8 cellular contexts compared by ENCODE assay signal in genomic region chr2:218284106-218284811, GRCh38. TPM values are rescaled to one million over a fixed set of nuclear protein-coding genes. Genes with fewer than 3 reads are reported as not detected.
DNase-seq lines count a peak whose midpoint lies in the region; ATAC-seq and TF ChIP-seq lines count a peak whose summit lies in the region.

No MANE protein-coding gene starts in this region.

- H3K9me3 ChIP-seq in Panc1 (ENCODE audit: control insufficient read depth, insufficient read depth, low read depth, low read length) = no peaks in the 10 kb centered on the region

- H3K4me3 ChIP-seq in Panc1 (ENCODE audit: low read depth in 2 of 2, low read length in 2 of 2) = no peak overlapping the region

- H3K27me3 Mint-ChIP-seq in activated naive CD8-positive, alpha-beta T cell treated with anti-CD3 and anti-CD28 coated beads, Interleukin-2, amount 10 ng/mL, durations not matched to agents 7 days and 5 days = no peaks in the 10 kb centered on the region

- DNase-seq in AG08396 (ENCODE audit: low spot score) = peak; percentile 78
- DNase-seq in Panc1 (ENCODE audit: low read depth, low spot score) = no peak
- DNase-seq in activated naive CD8-positive, alpha-beta T cell treated with anti-CD3 and anti-CD28 coated beads, Interleukin-2, amount 10 ng/mL, durations not matched to agents 7 days and 5 days = no peak
- peak; percentile 36 for DNase-seq in stimulated activated CD8-positive, alpha-beta memory T cell treated with anti-CD3 and anti-CD28 coated beads, Interleukin-7, amount 100 ng/mL, for 24 hours (ENCODE audit: low read depth)
- DNase-seq in NCI-H128 (lab: John Stamatoyannopoulos, UW; ENCODE audit: unreplicated experiment) = no peak
- no peak for DNase-seq in LoVo (ENCODE audit: low spot score)

- intact Hi-C loops in Panc1 (cut with micrococcal nuclease; ENCODE audit: unreplicated experiment) = no loop called here

- peaks cover 14% of the 10 kb centered on the region for H3K36me3 Mint-ChIP-seq in activated naive CD8-positive, alpha-beta T cell treated with anti-CD3 and anti-CD28 coated beads, Interleukin-2, amount 10 ng/mL, durations not matched to agents 7 days and 5 days

- peaks cover 26% of the 10 kb centered on the region for H3K4me1 ChIP-seq in Panc1 (ENCODE audit: control insufficient read depth, insufficient read depth, low read length)

- in situ Hi-C loops in Panc1 (cut with HindIII; ENCODE audit: low pct_unique_long_range_greater_than_20kb, low sequenced_read_pairs) = no loop called here

- ATAC-seq in GM21619 (IDR thresholded peaks at IDR 0.05; ENCODE audit: unreplicated experiment) = peak; percentile 44
- no peak for ATAC-seq in Panc1
- peak; percentile 19 for ATAC-seq in activated naive CD8-positive, alpha-beta T cell treated with anti-CD3 and anti-CD28 coated beads, Interleukin-2, amount 10 ng/mL, durations not matched to agents 7 days and 5 days (ENCODE audit: low read depth)

- H3K9me3 Mint-ChIP-seq in activated naive CD8-positive, alpha-beta T cell treated with anti-CD3 and anti-CD28 coated beads, Interleukin-2, amount 10 ng/mL, durations not matched to agents 7 days and 5 days = no peaks in the 10 kb centered on the region

- BruUV-seq in Panc1 (replicated peaks; lab: Mats Ljungman, UMichigan) = no TSS peak

- POLR2A ChIA-PET in Panc1 (lab: Charles Lee) = no interaction called here
- POLR2A ChIA-PET in activated naive CD8-positive, alpha-beta T cell treated with anti-CD3 and anti-CD28 coated beads, Interleukin-2, amount 10 ng/mL, durations not matched to agents 7 days and 5 days (lab: Charles Lee) = interaction anchor here (5.1 kb wide), 1 partner anchor 11 kb away, joined by 76 read pairs; the partner anchor contains the start of genes AAMP and PNKD

- peaks cover 44% of the 10 kb centered on the region for H3K4me1 Mint-ChIP-seq in activated naive CD8-positive, alpha-beta T cell treated with anti-CD3 and anti-CD28 coated beads, Interleukin-2, amount 10 ng/mL, durations not matched to agents 7 days and 5 days

- H3K36me3 ChIP-seq in Panc1 (ENCODE audit: control insufficient read depth, insufficient read depth, low read length) = peaks cover 2% of the 10 kb centered on the region; the same call in 1 of the 2 replicates

- H3K27ac ChIP-seq in Panc1 (ENCODE audit: low read length) (peak overlapping the region; percentile 29; the same call in 1 of the 2 replicates), layer of hippocampus (ENCODE audit: low read depth, low read length) (peak overlapping the region; percentile 43)

- CTCF ChIA-PET in Panc1 (lab: Charles Lee) = no interaction called here

- peak overlapping the region; percentile 72 for H3K27ac Mint-ChIP-seq in activated naive CD8-positive, alpha-beta T cell treated with anti-CD3 and anti-CD28 coated beads, Interleukin-2, amount 10 ng/mL, durations not matched to agents 7 days and 5 days

- no peak for TF ChIP-seq CTCF in Panc1 (IDR thresholded peaks at IDR 0.05)

- H3K27me3 ChIP-seq in Panc1 (ENCODE audit: control insufficient read depth, insufficient read depth, low read length) = no peaks in the 10 kb centered on the region
- no peaks in the 10 kb centered on the region for H3K27me3 ChIP-seq in layer of hippocampus (ENCODE audit: control insufficient read depth, insufficient read depth, low read length)

- peak overlapping the region; percentile 16 for H3K4me3 Mint-ChIP-seq in activated naive CD8-positive, alpha-beta T cell treated with anti-CD3 and anti-CD28 coated beads, Interleukin-2, amount 10 ng/mL, durations not matched to agents 7 days and 5 days

RNA-seq across cellular contexts. Expression of gene TMBIM1, which starts 8.0 kb away (rescaled TPM):
- total RNA-seq in Panc1 (2021; ENCODE audit: unreplicated experiment) = 114 TPM
- 159 TPM for polyA plus RNA-seq in Panc1 (2012; ENCODE audit: insufficient read length)
- 10 to 100 TPM; 61.0 to 71.5 TPM for total RNA-seq in activated naive CD8-positive, alpha-beta T cell treated with anti-CD3 and anti-CD28 coated beads, Interleukin-2, amount 10 ng/mL, durations not matched to agents 7 days and 5 days

RNA-seq across cellular contexts. Expression of gene PNKD, which starts 13.9 kb away (rescaled TPM):
- total RNA-seq in Panc1 (2021; ENCODE audit: unreplicated experiment) = 49.0 TPM
- 66.6 TPM for polyA plus RNA-seq in Panc1 (2012; ENCODE audit: insufficient read length)
- total RNA-seq in activated naive CD8-positive, alpha-beta T cell treated with anti-CD3 and anti-CD28 coated beads, Interleukin-2, amount 10 ng/mL, durations not matched to agents 7 days and 5 days = 10 to 100 TPM; 33.9 to 36.3 TPM

RNA-seq across cellular contexts. Expression of gene AAMP, which starts 14.3 kb away (rescaled TPM):
- total RNA-seq in Panc1 (2021; ENCODE audit: unreplicated experiment) = 103 TPM
- polyA plus RNA-seq in Panc1 (2012; ENCODE audit: insufficient read length) = 166 TPM
- 10 to 100 TPM; 45.2 to 51.7 TPM for total RNA-seq in activated naive CD8-positive, alpha-beta T cell treated with anti-CD3 and anti-CD28 coated beads, Interleukin-2, amount 10 ng/mL, durations not matched to agents 7 days and 5 days

RNA-seq across cellular contexts. Expression of gene GPBAR1, which starts 23.4 kb away (rescaled TPM):
- 0.18 TPM for total RNA-seq in Panc1 (2021; ENCODE audit: unreplicated experiment)
- 0.47 TPM for polyA plus RNA-seq in Panc1 (2012; ENCODE audit: insufficient read length)
- total RNA-seq in activated naive CD8-positive, alpha-beta T cell treated with anti-CD3 and anti-CD28 coated beads, Interleukin-2, amount 10 ng/mL, durations not matched to agents 7 days and 5 days = under 1 TPM; 0.71 to 0.72 TPM

Comparison
In these comparisons a context has a peak if more than half of its experiments do, and no peak if none do; other contexts are left out.
1. DNase-seq: peak in AG08396 (single experiment) and stimulated activated CD8-positive, alpha-beta memory T cell treated with anti-CD3 and anti-CD28 coated beads, Interleukin-7, amount 100 ng/mL, for 24 hours (single experiment); none in Panc1 (single experiment), activated naive CD8-positive, alpha-beta T cell treated with anti-CD3 and anti-CD28 coated beads, Interleukin-2, amount 10 ng/mL, durations not matched to agents 7 days and 5 days (single experiment), NCI-H128 (single experiment) and LoVo (single experiment).